15 cellular contexts compared by ENCODE assay signal in genomic region chr1:36643391-36644270, GRCh38.
"Had no signal": no experiment of that assay in that cellular context is flagged by ENCODE, and none has a peak within 500 bp of the region (broad histone marks: within the 10 kb centered on the region; RNA-seq: fewer than 3 reads in every experiment).

No MANE protein-coding gene starts in this region.

- H3K27me3 ChIP-seq: cardiac muscle cell had no signal

- H2AFZ ChIP-seq: parathyroid adenoma had no signal

- H3K9ac ChIP-seq: parathyroid adenoma had no signal

- H3K4me3 ChIP-seq: cardiac muscle cell, lower lobe of right lung, tibial artery had no signal

- H3K36me3 ChIP-seq: cardiac muscle cell, lower lobe of right lung, neutrophil, tibial artery had no signal

- H3K79me2 ChIP-seq: parathyroid adenoma had no signal

- DNase-seq: activated CD4-positive, CD25-positive, alpha-beta regulatory T cell treated with anti-CD3 and anti-CD28 coated beads, Interleukin-2, amount 50 U/mL, for 72 hours; activated gamma-delta T cell; lower lobe of right lung; natural killer cell; stimulated activated CD4-positive, alpha-beta T cell treated with anti-CD3 and anti-CD28 coated beads, Interleukin-12 subunit alpha, Interleukin-12 subunit beta, amount 100 ng/mL, for 4 hours; stimulated activated CD4-positive, alpha-beta T cell treated with anti-CD3 and anti-CD28 coated beads, Interleukin-1b, Interleukin-23, amount 100 ng/mL, for 48 hours; stimulated activated CD8-positive, alpha-beta memory T cell treated with anti-CD3 and anti-CD28 coated beads, Interleukin-4, amount 100 ng/mL, for 48 hours; stimulated activated naive CD8-positive, alpha-beta T cell treated with anti-CD3 and anti-CD28 coated beads, Interleukin-15, Interleukin-2, amounts not matched to agents 100 U/mL and 50 U/mL, for 24 hours; substantia nigra; T-helper 1 cell; T-helper 9 cell; tibial artery had no signal

- ATAC-seq: lower lobe of right lung; natural killer cell; stimulated activated naive CD8-positive, alpha-beta T cell treated with anti-CD3 and anti-CD28 coated beads, Interleukin-15, Interleukin-2, amounts not matched to agents 100 U/mL and 50 U/mL, for 24 hours had no signal

- H3K27ac ChIP-seq: cardiac muscle cell, lower lobe of right lung, neutrophil, parathyroid adenoma, tibial artery had no signal

- H3K9me3 ChIP-seq: lower lobe of right lung, neutrophil, tibial artery had no signal

- H3K4me1 ChIP-seq: lower lobe of right lung, parathyroid adenoma had no signal
